3 cellular contexts compared by ENCODE assay signal in the genomic region with DNA sequence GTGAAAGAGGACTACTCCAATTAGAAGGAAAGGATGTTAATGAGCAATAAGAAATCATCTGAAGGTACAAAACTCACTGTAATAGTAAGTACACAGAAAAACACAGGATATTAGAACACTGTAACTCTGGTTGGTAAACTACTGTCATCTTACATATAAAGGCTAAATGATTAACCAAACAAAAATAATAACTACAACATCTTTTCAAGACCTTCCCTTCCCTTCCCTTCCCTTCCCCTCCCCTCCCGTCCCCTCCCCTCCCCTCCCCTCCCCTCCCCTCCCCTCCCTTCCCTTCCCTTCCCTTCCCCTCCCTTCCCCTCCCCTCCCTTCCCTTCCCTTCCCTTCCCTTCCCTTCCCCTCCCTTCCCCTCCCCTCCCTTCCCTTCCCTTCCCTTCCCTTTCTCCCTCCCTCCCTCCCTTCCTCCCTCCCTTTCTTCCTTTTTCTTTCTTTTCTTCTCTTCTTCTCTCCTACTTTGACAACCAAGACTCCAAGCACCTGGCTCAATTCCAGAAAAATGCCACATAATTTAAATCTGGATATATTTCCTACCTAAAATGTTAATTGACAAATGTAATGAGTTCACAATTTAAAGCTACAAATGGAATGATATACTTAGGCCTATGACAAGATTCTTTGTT. TPM values are rescaled to one million over a fixed set of nuclear protein-coding genes. Genes with fewer than 3 reads are reported as not detected.
"Had no signal": no experiment of that assay in that cellular context is flagged by ENCODE, and none has a peak within 500 bp of the region (broad histone marks: within the 10 kb centered on the region; RNA-seq: fewer than 3 reads in every experiment).

No MANE protein-coding gene starts in this region.

RNA-seq across cellular contexts. Expression of a gene that starts 38.7 kb away (rescaled TPM):
- total RNA-seq: OCI-LY7, SJCRH30, SJSA1 had no signal
